7 cellular contexts compared by ENCODE assay signal in genomic region chr1:230270940-230271325, GRCh38.
A peak's percentile ranks its signal among the peaks of the same experiment; 100 is the strongest.
DNase-seq lines count a peak whose midpoint lies in the region; ATAC-seq and TF ChIP-seq lines count a peak whose summit lies in the region.

No MANE protein-coding gene starts in this region.

- intact Hi-C loops in ascending aorta (cut with DNase I), result loop anchor here (2.0 kb wide), 1 partner anchor 204 kb away; the partner anchor contains the start of gene GALNT2

- H3K36me3 ChIP-seq in ascending aorta (peaks cover 11 to 14% of the 10 kb centered on the region in 2 donors), tibial nerve (peaks cover 0 to 54% (median 0%) of the 10 kb centered on the region in 3 donors)

- H3K27ac ChIP-seq in ascending aorta (peak overlapping the region; percentile 81 to 83), tibial nerve (peak overlapping the region in 2 of 4 donors; percentile 21 to 41)

- 63 to 68% methylated on average over 6 of the region's 6 CpGs for WGBS in tibial nerve, 2 donors

- DNase-seq in ascending aorta (ENCODE audit: low spot score in 2 of 2) (peak in 1 of 2 donors; percentile 62), occipital lobe (lab: John Stamatoyannopoulos, UW) (peak; percentile 43), NOMO-1 (lab: John Stamatoyannopoulos, UW; ENCODE audit: unreplicated experiment in 2 of 2) (no peak), tibial nerve (ENCODE audit: low spot score in 2 of 2) (no peak), DMS 273 treated with DMSO at 0.1 percent for 48 hours (lab: John Stamatoyannopoulos, UW) (no peak)

- no peak for TF ChIP-seq POLR2A in tibial nerve (IDR thresholded peaks at IDR 0.05)

- H3K27me3 ChIP-seq in ascending aorta (no peaks in the 10 kb centered on the region), tibial nerve (no peaks in the 10 kb centered on the region)

- no peak overlapping the region for H3K4me3 ChIP-seq in ascending aorta
- no peak overlapping the region for H3K4me3 ChIP-seq in tibial nerve

- H3K4me1 ChIP-seq in ascending aorta, result peaks cover 8 to 43% of the 10 kb centered on the region in 2 donors
- peaks cover 0 to 22% (median 7%) of the 10 kb centered on the region in 4 donors for H3K4me1 ChIP-seq in tibial nerve

- ATAC-seq in GM18502 (IDR thresholded peaks at IDR 0.05; ENCODE audit: poor library complexity, unreplicated experiment) (peak; percentile 14), HG03432 (IDR thresholded peaks at IDR 0.05; ENCODE audit: unreplicated experiment) (peak; percentile 7)

- no peak for TF ChIP-seq CTCF in ascending aorta (IDR thresholded peaks at IDR 0.05)
- TF ChIP-seq CTCF in tibial nerve (IDR thresholded peaks at IDR 0.05), result no peak

- no peaks in the 10 kb centered on the region for H3K9me3 ChIP-seq in ascending aorta
- H3K9me3 ChIP-seq in tibial nerve, result no peaks in the 10 kb centered on the region

- TF ChIP-seq EP300 in tibial nerve (IDR thresholded peaks at IDR 0.05), result no peak
